ENCODE assay signal across 1 cellular context in genomic region chr3:130997291-130997690, GRCh38.
TF ChIP-seq lines count a peak whose summit lies in the region.

No MANE protein-coding gene starts in this region.

TF ChIP-seq in HepG2, 621 proteins besides CTCF, POLR2A, EP300 and RAD21 (continued from another document):
- TF ChIP-seq MXI1 (IDR thresholded peaks at IDR 0.05; ENCODE audit: borderline replicate concordance, low read depth, low read length) (no peak), ATF7 (IDR thresholded peaks at IDR 0.05) (peak; percentile 14; the same call in 1 of the 2 replicates), ATF7 (CRISPR knock-in tag; IDR thresholded peaks at IDR 0.05) (no peak), TEAD3 (CRISPR knock-in tag; optimal IDR thresholded peaks at IDR 0.05; ENCODE audit: borderline replicate concordance) (no peak), FOXC1 (CRISPR knock-in tag; IDR thresholded peaks at IDR 0.05; ENCODE audit: borderline replicate concordance) (no peak), TAF1 (CRISPR knock-in tag; IDR thresholded peaks at IDR 0.05) (no peak), SP1 (IDR thresholded peaks at IDR 0.05) (no peak), SP1 (CRISPR knock-in tag; IDR thresholded peaks at IDR 0.05) (no peak), CEBPB (IDR thresholded peaks at IDR 0.05; ENCODE audit: borderline replicate concordance, low read depth, low read length) (peak; percentile 62; the same call in 1 of the 2 replicates)
